In genomic region chr6:125781307-125781868, GRCh38 we compare ENCODE assay signal across 8 cellular contexts. TPM values are rescaled to one million over a fixed set of nuclear protein-coding genes. Genes with fewer than 3 reads are reported as not detected.
DNase-seq lines count a peak whose midpoint lies in the region; ATAC-seq and FAIRE-seq lines count a peak whose summit lies in the region.

No MANE protein-coding gene starts in this region.

- no peak overlapping the region for H2AK5ac ChIP-seq in neuronal stem cell (ENCODE audit: low read depth, low read length)

- H3K14ac ChIP-seq in neuronal stem cell (ENCODE audit: low read length) = no peak overlapping the region

- H3K36me3 ChIP-seq in KOPT-K1 (ENCODE audit: insufficient read depth, low read length) = no peaks in the 10 kb centered on the region
- no peaks in the 10 kb centered on the region for H3K36me3 ChIP-seq in neuronal stem cell (replicated peaks in 1 of 2; ENCODE audit: control insufficient read depth in 2 of 2, insufficient read depth in 2 of 2, low read length in 2 of 2)

- no peak overlapping the region for H2BK5ac ChIP-seq in neuronal stem cell (ENCODE audit: low read length)

- no peak overlapping the region for H4K91ac ChIP-seq in neuronal stem cell (ENCODE audit: low read depth, low read length, poor library complexity)

- peaks cover 0 to 5% (median 0%) of the 10 kb centered on the region in 3 experiments for H3K27me3 ChIP-seq in neuronal stem cell (ENCODE audit: control insufficient read depth in 3 of 3, insufficient read depth in 3 of 3, low read depth in 1 of 3, low read length in 3 of 3)

- FAIRE-seq in endometrium (lab: Jason Lieb, UNC) = peak; percentile 70

- H3K9me3 ChIP-seq in KOPT-K1 (ENCODE audit: insufficient read depth, low read length, poor library complexity, severe bottlenecking) (no peaks in the 10 kb centered on the region), neuronal stem cell (replicated peaks in 1 of 2; ENCODE audit: control insufficient read depth in 2 of 2, insufficient read depth in 1 of 2, low read depth in 1 of 2, low read length in 2 of 2) (peaks cover 0 to 5% of the 10 kb centered on the region in 2 donors)

- DNase-seq in NCI-H2029 treated with DMSO at 0.1 percent for 48 hours (lab: John Stamatoyannopoulos, UW) = peak; percentile 72
- DNase-seq in NCI-H2029 (lab: John Stamatoyannopoulos, UW) = no peak
- peak; percentile 40 for DNase-seq in T-helper 22 cell (ENCODE audit: low read depth)
- DNase-seq in neuronal stem cell (ENCODE audit: low spot score) = no peak
- no peak for DNase-seq in MV-4-11 (lab: John Stamatoyannopoulos, UW)

- no peak overlapping the region for H3K23ac ChIP-seq in neuronal stem cell (ENCODE audit: low read depth, low read length, poor library complexity)

- H2BK12ac ChIP-seq in neuronal stem cell (ENCODE audit: low read length) = no peak overlapping the region

- H2BK120ac ChIP-seq in neuronal stem cell (ENCODE audit: low read depth, low read length) = no peak overlapping the region

- no peaks in the 10 kb centered on the region for H3K79me1 ChIP-seq in neuronal stem cell (ENCODE audit: low read depth, low read length)

- peak overlapping the region; percentile 57 to 79 for H3K4me3 ChIP-seq in neuronal stem cell (ENCODE audit: low read length in 2 of 2)

- peak; percentile 33 for ATAC-seq in GM21825 (IDR thresholded peaks at IDR 0.05; ENCODE audit: unreplicated experiment)

- H2AFZ ChIP-seq in neuronal stem cell (ENCODE audit: low read length) = peak overlapping the region; percentile 90

- H3K4me2 ChIP-seq in neuronal stem cell (ENCODE audit: insufficient read depth, low read length, poor library complexity, severe bottlenecking) = peak overlapping the region; percentile 55

- no peak overlapping the region for H2BK15ac ChIP-seq in neuronal stem cell (ENCODE audit: low read length)

- no peak overlapping the region for H3K4ac ChIP-seq in neuronal stem cell (ENCODE audit: low read length)

- no peak overlapping the region for H3K9ac ChIP-seq in neuronal stem cell (ENCODE audit: low read depth, low read length, poor library complexity)

- H3K27ac ChIP-seq in KOPT-K1 (ENCODE audit: low read depth, low read length, poor library complexity, severe bottlenecking) (peak overlapping the region; percentile 68), neuronal stem cell (replicated peaks; ENCODE audit: low read length) (no peak overlapping the region)

- no peaks in the 10 kb centered on the region for H3K4me1 ChIP-seq in neuronal stem cell (ENCODE audit: control insufficient read depth in 2 of 2, insufficient read depth in 1 of 2, low read depth in 1 of 2, low read length in 2 of 2)

- H3K18ac ChIP-seq in neuronal stem cell (ENCODE audit: low read length) = no peak overlapping the region

- no CpG with 5 or more reads among the region's 3 CpGs for WGBS in neuronal stem cell (ENCODE audit: extremely low coverage in 2 of 2, insufficient read length in 2 of 2, insufficient replicate concordance in 1 of 2), 2 donors

- no peak overlapping the region for H4K8ac ChIP-seq in neuronal stem cell (ENCODE audit: low read depth, low read length)

RNA-seq across cellular contexts. Expression of gene NCOA7, which starts 9.4 kb away (rescaled TPM):
- polyA plus RNA-seq in neuronal stem cell (2013, experiment 1 of 2) = 3.4 TPM
- polyA plus RNA-seq in neuronal stem cell (2013, experiment 2 of 2) = 4.0 TPM

RNA-seq across cellular contexts. Expression of gene HEY2, which starts 32.0 kb away (rescaled TPM):
- 0.36 TPM for polyA plus RNA-seq in neuronal stem cell (2013, experiment 1 of 2)
- polyA plus RNA-seq in neuronal stem cell (2013, experiment 2 of 2) = 0.25 TPM

Comparison
In these comparisons a context has a peak if more than half of its experiments do, and no peak if none do; other contexts are left out.
1. DNase-seq: peak in NCI-H2029 treated with DMSO at 0.1 percent for 48 hours (single experiment) and T-helper 22 cell (single experiment); none in NCI-H2029 (single experiment), neuronal stem cell (single experiment) and MV-4-11 (single experiment).